1 cellular context compared by ENCODE assay signal in the genomic region with DNA sequence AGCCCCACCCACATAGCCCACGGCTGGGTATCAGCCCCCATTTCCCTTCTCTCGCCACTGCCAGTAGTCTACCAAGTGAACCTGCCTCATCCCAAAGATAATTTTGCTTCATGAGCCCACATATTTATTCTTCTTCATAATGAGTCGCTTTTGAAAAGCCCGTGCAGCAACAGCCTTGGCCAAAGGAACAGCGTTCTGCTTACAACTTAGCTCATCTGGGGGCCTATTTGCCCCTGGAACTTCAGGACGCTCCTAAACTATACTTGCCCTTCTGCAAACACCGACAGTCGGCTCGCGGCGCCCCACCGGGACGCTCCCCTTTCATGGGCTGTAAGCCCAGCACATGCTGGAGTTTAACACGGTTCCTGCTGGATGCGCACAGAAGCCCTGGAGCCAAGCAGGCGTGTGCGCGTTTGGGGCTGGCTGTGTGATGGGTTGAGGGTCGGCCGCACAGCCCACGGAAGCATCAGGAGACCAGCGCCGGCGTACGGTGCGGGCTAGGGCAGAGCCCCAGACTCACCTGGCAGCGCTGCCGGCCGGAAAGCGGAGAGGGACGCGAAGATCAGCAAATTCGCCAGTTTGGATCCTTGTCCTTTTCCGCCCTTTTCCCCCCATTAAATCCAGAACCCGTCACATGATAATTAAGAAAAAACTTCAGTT.
TF ChIP-seq lines count a peak whose summit lies in the region.

No MANE protein-coding gene starts in this region.

TF ChIP-seq in K562, 482 proteins besides CTCF, POLR2A, EP300 and RAD21 (continued from another document and continues in another):
- TF ChIP-seq MEF2A (IDR thresholded peaks at IDR 0.05; ENCODE audit: control insufficient read depth, low read depth, low read length) (no peak), FOXK2 (conservative IDR thresholded peaks at IDR 0.05 in 1 of 2, IDR thresholded peaks at IDR 0.05 in 1 of 2; ENCODE audit: low read depth in 2 of 2) (peak in 1 of 2 experiments; percentile 12; a peak in 1 of 4 replicates), PCBP2 (IDR thresholded peaks at IDR 0.05; ENCODE audit: low read depth, low read length, poor library complexity, severe bottlenecking) (no peak), ZBTB8A (IDR thresholded peaks at IDR 0.05; ENCODE audit: partially characterized antibody) (no peak), ZNF175 (CRISPR knock-in tag; IDR thresholded peaks at IDR 0.05; ENCODE audit: low read depth) (no peak), SMARCA4 (IDR thresholded peaks at IDR 0.05) (peak; percentile 68), TAF9B (IDR thresholded peaks at IDR 0.05; ENCODE audit: partially characterized antibody) (peak; percentile 40), ETS2 (tag; IDR thresholded peaks at IDR 0.05; ENCODE audit: borderline replicate concordance, poor library complexity, severe bottlenecking) (no peak), ETV5 (CRISPR knock-in tag; IDR thresholded peaks at IDR 0.05; ENCODE audit: low read depth) (no peak), HDAC8 (tag; IDR thresholded peaks at IDR 0.05) (no peak), CBFA2T3 (IDR thresholded peaks at IDR 0.05) (no peak), KDM1A (IDR thresholded peaks at IDR 0.05) (no peak), HNRNPK (IDR thresholded peaks at IDR 0.05; ENCODE audit: low read depth, low read length, poor library complexity, severe bottlenecking) (no peak), ZNF76 (CRISPR knock-in tag; IDR thresholded peaks at IDR 0.05; ENCODE audit: borderline replicate concordance) (peak; percentile 78; the same call in 1 of the 2 replicates), BDP1 (IDR thresholded peaks at IDR 0.05; ENCODE audit: insufficient read depth, insufficient read length) (no peak), POLR2AphosphoS5 (IDR thresholded peaks at IDR 0.05; ENCODE audit: control insufficient read depth, insufficient read depth, low read depth, low read length) (no peak), ZZZ3 (IDR thresholded peaks at IDR 0.05) (no peak), ARNT (IDR thresholded peaks at IDR 0.05) (no peak), MIER1 (IDR thresholded peaks at IDR 0.05; ENCODE audit: low read depth) (0 out of 2 replicates have a peak, but pooled peaks have one; percentile 18), NBN (IDR thresholded peaks at IDR 0.05; ENCODE audit: low read depth) (no peak), GTF2F1 (IDR thresholded peaks at IDR 0.05; ENCODE audit: low read depth, low read length) (0 out of 2 replicates have a peak, but pooled peaks have one; percentile 29), ZNF12 (CRISPR knock-in tag; IDR thresholded peaks at IDR 0.05) (no peak; the same call in 1 of the 2 replicates), FOXA1 (IDR thresholded peaks at IDR 0.05; ENCODE audit: borderline replicate concordance) (no peak), ZNF696 (CRISPR knock-in tag; conservative IDR thresholded peaks at IDR 0.05) (no peak), ZNF778 (CRISPR knock-in tag; IDR thresholded peaks at IDR 0.05) (no peak), GTF2A2 (tag; IDR thresholded peaks at IDR 0.05) (no peak), ZNF431 (CRISPR knock-in tag; IDR thresholded peaks at IDR 0.05) (0 out of 2 replicates have a peak, but pooled peaks have one; percentile 29), RBM25 (IDR thresholded peaks at IDR 0.05; ENCODE audit: low read depth, low read length, severe bottlenecking) (no peak), POLR2AphosphoS2 (IDR thresholded peaks at IDR 0.05; ENCODE audit: low read length) (no peak), NFXL1 (CRISPR knock-in tag; IDR thresholded peaks at IDR 0.05) (no peak), ZNF224 (CRISPR knock-in tag; IDR thresholded peaks at IDR 0.05) (no peak), HDGF (IDR thresholded peaks at IDR 0.05) (no peak), BRD4 (IDR thresholded peaks at IDR 0.05) (no peak), RAD51 (IDR thresholded peaks at IDR 0.05; ENCODE audit: borderline replicate concordance, low read depth) (peak; percentile 61; the same call in 1 of the 2 replicates), MAFF (IDR thresholded peaks at IDR 0.05; ENCODE audit: low read length) (no peak), ZNF140 (CRISPR knock-in tag; IDR thresholded peaks at IDR 0.05) (no peak)
- TF ChIP-seq, protein P1, sequence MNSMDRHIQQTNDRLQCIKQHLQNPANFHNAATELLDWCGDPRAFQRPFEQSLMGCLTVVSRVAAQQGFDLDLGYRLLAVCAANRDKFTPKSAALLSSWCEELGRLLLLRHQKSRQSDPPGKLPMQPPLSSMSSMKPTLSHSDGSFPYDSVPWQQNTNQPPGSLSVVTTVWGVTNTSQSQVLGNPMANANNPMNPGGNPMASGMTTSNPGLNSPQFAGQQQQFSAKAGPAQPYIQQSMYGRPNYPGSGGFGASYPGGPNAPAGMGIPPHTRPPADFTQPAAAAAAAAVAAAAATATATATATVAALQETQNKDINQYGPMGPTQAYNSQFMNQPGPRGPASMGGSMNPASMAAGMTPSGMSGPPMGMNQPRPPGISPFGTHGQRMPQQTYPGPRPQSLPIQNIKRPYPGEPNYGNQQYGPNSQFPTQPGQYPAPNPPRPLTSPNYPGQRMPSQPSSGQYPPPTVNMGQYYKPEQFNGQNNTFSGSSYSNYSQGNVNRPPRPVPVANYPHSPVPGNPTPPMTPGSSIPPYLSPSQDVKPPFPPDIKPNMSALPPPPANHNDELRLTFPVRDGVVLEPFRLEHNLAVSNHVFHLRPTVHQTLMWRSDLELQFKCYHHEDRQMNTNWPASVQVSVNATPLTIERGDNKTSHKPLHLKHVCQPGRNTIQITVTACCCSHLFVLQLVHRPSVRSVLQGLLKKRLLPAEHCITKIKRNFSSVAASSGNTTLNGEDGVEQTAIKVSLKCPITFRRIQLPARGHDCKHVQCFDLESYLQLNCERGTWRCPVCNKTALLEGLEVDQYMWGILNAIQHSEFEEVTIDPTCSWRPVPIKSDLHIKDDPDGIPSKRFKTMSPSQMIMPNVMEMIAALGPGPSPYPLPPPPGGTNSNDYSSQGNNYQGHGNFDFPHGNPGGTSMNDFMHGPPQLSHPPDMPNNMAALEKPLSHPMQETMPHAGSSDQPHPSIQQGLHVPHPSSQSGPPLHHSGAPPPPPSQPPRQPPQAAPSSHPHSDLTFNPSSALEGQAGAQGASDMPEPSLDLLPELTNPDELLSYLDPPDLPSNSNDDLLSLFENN (IDR thresholded peaks at IDR 0.05; ENCODE audit: low read depth in 2 of 2, low read length in 2 of 2), result 0 out of 4 replicates have a peak, but pooled peaks of 1 of the 2 experiments have one; percentile 7
- TF ChIP-seq, protein P2, sequence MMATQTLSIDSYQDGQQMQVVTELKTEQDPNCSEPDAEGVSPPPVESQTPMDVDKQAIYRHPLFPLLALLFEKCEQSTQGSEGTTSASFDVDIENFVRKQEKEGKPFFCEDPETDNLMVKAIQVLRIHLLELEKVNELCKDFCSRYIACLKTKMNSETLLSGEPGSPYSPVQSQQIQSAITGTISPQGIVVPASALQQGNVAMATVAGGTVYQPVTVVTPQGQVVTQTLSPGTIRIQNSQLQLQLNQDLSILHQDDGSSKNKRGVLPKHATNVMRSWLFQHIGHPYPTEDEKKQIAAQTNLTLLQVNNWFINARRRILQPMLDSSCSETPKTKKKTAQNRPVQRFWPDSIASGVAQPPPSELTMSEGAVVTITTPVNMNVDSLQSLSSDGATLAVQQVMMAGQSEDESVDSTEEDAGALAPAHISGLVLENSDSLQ (IDR thresholded peaks at IDR 0.05), result no peak
- TF ChIP-seq, protein P3, sequence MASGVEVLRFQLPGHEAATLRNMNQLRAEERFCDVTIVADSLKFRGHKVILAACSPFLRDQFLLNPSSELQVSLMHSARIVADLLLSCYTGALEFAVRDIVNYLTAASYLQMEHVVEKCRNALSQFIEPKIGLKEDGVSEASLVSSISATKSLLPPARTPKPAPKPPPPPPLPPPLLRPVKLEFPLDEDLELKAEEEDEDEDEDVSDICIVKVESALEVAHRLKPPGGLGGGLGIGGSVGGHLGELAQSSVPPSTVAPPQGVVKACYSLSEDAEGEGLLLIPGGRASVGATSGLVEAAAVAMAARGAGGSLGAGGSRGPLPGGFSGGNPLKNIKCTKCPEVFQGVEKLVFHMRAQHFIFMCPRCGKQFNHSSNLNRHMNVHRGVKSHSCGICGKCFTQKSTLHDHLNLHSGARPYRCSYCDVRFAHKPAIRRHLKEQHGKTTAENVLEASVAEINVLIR (CRISPR knock-in tag; IDR thresholded peaks at IDR 0.05), result no peak
- TF ChIP-seq, protein P4, sequence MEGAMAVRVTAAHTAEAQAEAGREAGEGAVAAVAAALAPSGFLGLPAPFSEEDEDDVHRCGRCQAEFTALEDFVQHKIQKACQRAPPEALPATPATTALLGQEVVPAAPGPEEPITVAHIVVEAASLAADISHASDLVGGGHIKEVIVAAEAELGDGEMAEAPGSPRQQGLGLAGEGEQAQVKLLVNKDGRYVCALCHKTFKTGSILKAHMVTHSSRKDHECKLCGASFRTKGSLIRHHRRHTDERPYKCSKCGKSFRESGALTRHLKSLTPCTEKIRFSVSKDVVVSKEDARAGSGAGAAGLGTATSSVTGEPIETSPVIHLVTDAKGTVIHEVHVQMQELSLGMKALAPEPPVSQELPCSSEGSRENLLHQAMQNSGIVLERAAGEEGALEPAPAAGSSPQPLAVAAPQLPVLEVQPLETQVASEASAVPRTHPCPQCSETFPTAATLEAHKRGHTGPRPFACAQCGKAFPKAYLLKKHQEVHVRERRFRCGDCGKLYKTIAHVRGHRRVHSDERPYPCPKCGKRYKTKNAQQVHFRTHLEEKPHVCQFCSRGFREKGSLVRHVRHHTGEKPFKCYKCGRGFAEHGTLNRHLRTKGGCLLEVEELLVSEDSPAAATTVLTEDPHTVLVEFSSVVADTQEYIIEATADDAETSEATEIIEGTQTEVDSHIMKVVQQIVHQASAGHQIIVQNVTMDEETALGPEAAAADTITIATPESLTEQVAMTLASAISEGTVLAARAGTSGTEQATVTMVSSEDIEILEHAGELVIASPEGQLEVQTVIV (CRISPR knock-in tag; IDR thresholded peaks at IDR 0.05; ENCODE audit: borderline replicate concordance), result 0 out of 2 replicates have a peak, but pooled peaks have one; percentile 51
- TF ChIP-seq, protein P5, sequence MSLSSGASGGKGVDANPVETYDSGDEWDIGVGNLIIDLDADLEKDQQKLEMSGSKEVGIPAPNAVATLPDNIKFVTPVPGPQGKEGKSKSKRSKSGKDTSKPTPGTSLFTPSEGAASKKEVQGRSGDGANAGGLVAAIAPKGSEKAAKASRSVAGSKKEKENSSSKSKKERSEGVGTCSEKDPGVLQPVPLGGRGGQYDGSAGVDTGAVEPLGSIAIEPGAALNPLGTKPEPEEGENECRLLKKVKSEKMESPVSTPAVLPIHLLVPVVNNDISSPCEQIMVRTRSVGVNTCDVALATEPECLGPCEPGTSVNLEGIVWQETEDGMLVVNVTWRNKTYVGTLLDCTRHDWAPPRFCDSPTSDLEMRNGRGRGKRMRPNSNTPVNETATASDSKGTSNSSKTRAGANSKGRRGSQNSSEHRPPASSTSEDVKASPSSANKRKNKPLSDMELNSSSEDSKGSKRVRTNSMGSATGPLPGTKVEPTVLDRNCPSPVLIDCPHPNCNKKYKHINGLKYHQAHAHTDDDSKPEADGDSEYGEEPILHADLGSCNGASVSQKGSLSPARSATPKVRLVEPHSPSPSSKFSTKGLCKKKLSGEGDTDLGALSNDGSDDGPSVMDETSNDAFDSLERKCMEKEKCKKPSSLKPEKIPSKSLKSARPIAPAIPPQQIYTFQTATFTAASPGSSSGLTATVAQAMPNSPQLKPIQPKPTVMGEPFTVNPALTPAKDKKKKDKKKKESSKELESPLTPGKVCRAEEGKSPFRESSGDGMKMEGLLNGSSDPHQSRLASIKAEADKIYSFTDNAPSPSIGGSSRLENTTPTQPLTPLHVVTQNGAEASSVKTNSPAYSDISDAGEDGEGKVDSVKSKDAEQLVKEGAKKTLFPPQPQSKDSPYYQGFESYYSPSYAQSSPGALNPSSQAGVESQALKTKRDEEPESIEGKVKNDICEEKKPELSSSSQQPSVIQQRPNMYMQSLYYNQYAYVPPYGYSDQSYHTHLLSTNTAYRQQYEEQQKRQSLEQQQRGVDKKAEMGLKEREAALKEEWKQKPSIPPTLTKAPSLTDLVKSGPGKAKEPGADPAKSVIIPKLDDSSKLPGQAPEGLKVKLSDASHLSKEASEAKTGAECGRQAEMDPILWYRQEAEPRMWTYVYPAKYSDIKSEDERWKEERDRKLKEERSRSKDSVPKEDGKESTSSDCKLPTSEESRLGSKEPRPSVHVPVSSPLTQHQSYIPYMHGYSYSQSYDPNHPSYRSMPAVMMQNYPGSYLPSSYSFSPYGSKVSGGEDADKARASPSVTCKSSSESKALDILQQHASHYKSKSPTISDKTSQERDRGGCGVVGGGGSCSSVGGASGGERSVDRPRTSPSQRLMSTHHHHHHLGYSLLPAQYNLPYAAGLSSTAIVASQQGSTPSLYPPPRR (CRISPR knock-in tag; IDR thresholded peaks at IDR 0.05; ENCODE audit: borderline replicate concordance), result peak; percentile 69; the same call in 1 of the 2 replicates
- TF ChIP-seq, protein P6, sequence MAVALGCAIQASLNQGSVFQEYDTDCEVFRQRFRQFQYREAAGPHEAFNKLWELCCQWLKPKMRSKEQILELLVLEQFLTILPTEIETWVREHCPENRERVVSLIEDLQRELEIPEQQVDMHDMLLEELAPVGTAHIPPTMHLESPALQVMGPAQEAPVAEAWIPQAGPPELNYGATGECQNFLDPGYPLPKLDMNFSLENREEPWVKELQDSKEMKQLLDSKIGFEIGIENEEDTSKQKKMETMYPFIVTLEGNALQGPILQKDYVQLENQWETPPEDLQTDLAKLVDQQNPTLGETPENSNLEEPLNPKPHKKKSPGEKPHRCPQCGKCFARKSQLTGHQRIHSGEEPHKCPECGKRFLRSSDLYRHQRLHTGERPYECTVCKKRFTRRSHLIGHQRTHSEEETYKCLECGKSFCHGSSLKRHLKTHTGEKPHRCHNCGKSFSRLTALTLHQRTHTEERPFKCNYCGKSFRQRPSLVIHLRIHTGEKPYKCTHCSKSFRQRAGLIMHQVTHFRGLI (CRISPR knock-in tag; IDR thresholded peaks at IDR 0.05), result 0 out of 2 replicates have a peak, but pooled peaks have one; percentile 6
- TF ChIP-seq, protein P7, sequence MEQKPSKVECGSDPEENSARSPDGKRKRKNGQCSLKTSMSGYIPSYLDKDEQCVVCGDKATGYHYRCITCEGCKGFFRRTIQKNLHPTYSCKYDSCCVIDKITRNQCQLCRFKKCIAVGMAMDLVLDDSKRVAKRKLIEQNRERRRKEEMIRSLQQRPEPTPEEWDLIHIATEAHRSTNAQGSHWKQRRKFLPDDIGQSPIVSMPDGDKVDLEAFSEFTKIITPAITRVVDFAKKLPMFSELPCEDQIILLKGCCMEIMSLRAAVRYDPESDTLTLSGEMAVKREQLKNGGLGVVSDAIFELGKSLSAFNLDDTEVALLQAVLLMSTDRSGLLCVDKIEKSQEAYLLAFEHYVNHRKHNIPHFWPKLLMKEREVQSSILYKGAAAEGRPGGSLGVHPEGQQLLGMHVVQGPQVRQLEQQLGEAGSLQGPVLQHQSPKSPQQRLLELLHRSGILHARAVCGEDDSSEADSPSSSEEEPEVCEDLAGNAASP (IDR thresholded peaks at IDR 0.05), result no peak
- TF ChIP-seq, protein P8, sequence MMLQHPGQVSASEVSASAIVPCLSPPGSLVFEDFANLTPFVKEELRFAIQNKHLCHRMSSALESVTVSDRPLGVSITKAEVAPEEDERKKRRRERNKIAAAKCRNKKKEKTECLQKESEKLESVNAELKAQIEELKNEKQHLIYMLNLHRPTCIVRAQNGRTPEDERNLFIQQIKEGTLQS (IDR thresholded peaks at IDR 0.05), result no peak
- TF ChIP-seq, protein P8 (CRISPR knock-in tag; conservative IDR thresholded peaks at IDR 0.05), result no peak
